ENCODE assay signal across 8 cellular contexts in the genomic region with DNA sequence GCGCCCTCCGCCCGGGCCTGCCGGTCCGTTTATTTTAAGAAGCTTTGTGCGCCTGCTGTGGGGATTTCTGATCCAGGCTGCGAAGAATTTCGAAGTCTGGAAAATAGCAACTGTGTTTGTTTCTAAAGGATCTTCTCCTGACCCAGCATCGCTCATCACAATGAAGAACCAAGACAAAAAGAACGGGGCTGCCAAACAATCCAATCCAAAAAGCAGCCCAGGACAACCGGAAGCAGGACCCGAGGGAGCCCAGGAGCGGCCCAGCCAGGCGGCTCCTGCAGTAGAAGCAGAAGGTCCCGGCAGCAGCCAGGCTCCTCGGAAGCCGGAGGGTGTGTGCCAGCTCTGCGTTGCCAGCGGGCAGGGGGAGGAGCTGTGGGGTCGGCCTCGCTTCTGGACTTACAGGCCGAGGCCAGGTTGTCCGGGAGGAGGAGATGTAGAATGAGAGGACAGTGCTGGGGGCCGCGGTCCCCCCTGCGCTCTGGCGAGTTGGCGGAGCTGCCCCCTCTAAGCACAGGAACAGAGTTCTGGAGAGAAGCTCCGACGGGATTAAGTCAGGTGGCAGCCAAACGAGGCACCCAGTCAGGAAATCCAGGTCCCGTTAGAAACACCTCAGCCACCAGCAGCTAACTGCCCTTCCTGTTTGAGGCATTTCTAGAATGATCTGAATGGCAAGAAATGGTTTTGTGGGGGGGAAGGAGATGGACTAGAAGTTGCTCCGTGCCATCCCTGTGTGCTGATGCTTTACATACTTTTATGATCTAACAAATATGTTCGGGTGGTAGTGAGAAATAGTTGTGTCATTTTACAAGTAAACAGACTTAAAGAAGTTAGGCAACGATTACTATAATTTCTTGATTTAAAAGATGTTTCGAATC. TPM values are rescaled to one million over a fixed set of nuclear protein-coding genes. Genes with fewer than 3 reads are reported as not detected.
A peak's percentile ranks its signal among the peaks of the same experiment; 100 is the strongest.
DNase-seq lines count a peak whose midpoint lies in the region; ATAC-seq and TF ChIP-seq lines count a peak whose summit lies in the region.

No MANE protein-coding gene starts in this region.

- H3K36me3 ChIP-seq in WERI-Rb-1 (peaks cover 54% of the 10 kb centered on the region), right lobe of liver (peaks cover 0 to 24% (median 13%) of the 10 kb centered on the region in 4 donors)

- no peak for TF ChIP-seq POLR2A in right lobe of liver (IDR thresholded peaks at IDR 0.05)

- intact Hi-C loops in dorsolateral prefrontal cortex (cut with DNase I) (loop anchor here (2.0 to 5.0 kb wide), 2 partner anchors 20 to 73 kb away; a partner anchor contains a TSS), right lobe of liver (cut with DNase I) (no loop called here)

- H3K27me3 ChIP-seq in WERI-Rb-1 (ENCODE audit: insufficient read depth, low read depth, severe bottlenecking) (no peaks in the 10 kb centered on the region), dorsolateral prefrontal cortex (no peaks in the 10 kb centered on the region), right lobe of liver (no peaks in the 10 kb centered on the region)

- H3K4me1 ChIP-seq in right lobe of liver, result peaks cover 0 to 46% (median 19%) of the 10 kb centered on the region in 4 donors

- ATAC-seq in right lobe of liver, result peak; percentile 14 to 39 (median 36)
- ATAC-seq in stimulated activated naive CD8-positive, alpha-beta T cell treated with anti-CD3 and anti-CD28 coated beads, Interleukin-15, Interleukin-2, amounts not matched to agents 100 U/mL and 50 U/mL, for 24 hours, result peak; percentile 26

- H3K9me3 ChIP-seq in WERI-Rb-1 (ENCODE audit: severe bottlenecking), result no peaks in the 10 kb centered on the region
- no peaks in the 10 kb centered on the region for H3K9me3 ChIP-seq in right lobe of liver

- peak overlapping the region; percentile 82 for H3K4me3 ChIP-seq in WERI-Rb-1 (ENCODE audit: low read depth, low read length)
- peak overlapping the region; percentile 58 to 100 (median 79) for H3K4me3 ChIP-seq in dorsolateral prefrontal cortex
- H3K4me3 ChIP-seq in right lobe of liver, result peak overlapping the region; percentile 49 to 87 (median 84)

- TF ChIP-seq CTCF in WERI-Rb-1 (IDR thresholded peaks at IDR 0.05; ENCODE audit: low read depth, low read length), result no peak
- TF ChIP-seq CTCF in dorsolateral prefrontal cortex (IDR thresholded peaks at IDR 0.05 in 54 of 56, conservative IDR thresholded peaks at IDR 0.05 in 2 of 56; ENCODE audit: low read depth in 1 of 56, partially characterized antibody in 56 of 56), result peak in 2 of 56 donors; percentile 5 to 7
- no peak for TF ChIP-seq CTCF in right lobe of liver (IDR thresholded peaks at IDR 0.05)

- H3K27ac ChIP-seq in WERI-Rb-1, result peak overlapping the region; percentile 93
- H3K27ac ChIP-seq in dorsolateral prefrontal cortex, result peak overlapping the region; percentile 45 to 100 (median 97)
- H3K27ac ChIP-seq in right lobe of liver, result peak overlapping the region; percentile 80 to 95 (median 81)

- 8% methylated on average over 19 of the region's 36 CpGs for WGBS in right lobe of liver (ENCODE audit: insufficient coverage, low coverage, low lambda C conversion rate, missing lambda C conversion rate)

- DNase-seq in ELR (ENCODE audit: low read depth) (peak; percentile 66), HPDE6-E6E7 (ENCODE audit: extremely low spot score) (peak; percentile 49), WERI-Rb-1 (peak; percentile 48), dorsolateral prefrontal cortex (peak in 5 of 10 donors; percentile 22 to 60 (median 42)), right lobe of liver (peak; percentile 63 to 70 (median 66)), globus pallidus (ENCODE audit: low spot score) (no peak), SW480 (ENCODE audit: low spot score) (no peak)
- DNase-seq in stimulated activated naive CD8-positive, alpha-beta T cell treated with anti-CD3 and anti-CD28 coated beads, Interleukin-15, Interleukin-2, amounts not matched to agents 100 U/mL and 50 U/mL, for 24 hours, result peak; percentile 52

RNA-seq across cellular contexts. Expression of a gene that starts 0.9 kb away (rescaled TPM):
- total RNA-seq in dorsolateral prefrontal cortex (10 to 100 TPM; 22.6 to 39.3 (median 29.4) TPM), right lobe of liver (10 to 100 TPM; 26.0 to 39.6 (median 33.5) TPM)

RNA-seq across cellular contexts. Expression of a gene that starts 20.0 kb away (rescaled TPM):
- total RNA-seq in dorsolateral prefrontal cortex, result 10 to 100 TPM in 96 of 120 experiments, 1 to 10 TPM in 24; 5.1 to 21.3 (median 11.9) TPM
- total RNA-seq in right lobe of liver, result 1 to 10 TPM in 2 of 6 experiments, under 1 TPM in 4; 0.56 to 1.3 (median 0.68) TPM

RNA-seq across cellular contexts. Expression of a gene that starts 25.0 kb away (rescaled TPM):
- total RNA-seq in dorsolateral prefrontal cortex (1 to 10 TPM; 2.6 to 6.6 (median 4.1) TPM), right lobe of liver (under 1 TPM; 0.27 to 0.87 (median 0.41) TPM)

RNA-seq across cellular contexts. Expression of a gene that starts 28.5 kb away (rescaled TPM):
- total RNA-seq in dorsolateral prefrontal cortex (under 1 TPM in 2 of 120 experiments, not detected in 118; 0.35 to 0.43 TPM), right lobe of liver (not detected)

RNA-seq across cellular contexts. Expression of a gene that starts 41.7 kb away (rescaled TPM):
- total RNA-seq in dorsolateral prefrontal cortex, result 10 to 100 TPM; 16.0 to 39.7 (median 25.8) TPM
- 1 to 10 TPM; 3.4 to 7.2 (median 5.9) TPM for total RNA-seq in right lobe of liver

Comparison
In these comparisons a context has a peak if more than half of its experiments do, and no peak if none do; other contexts are left out.
1. DNase-seq: peak in ELR (single experiment), HPDE6-E6E7 (single experiment), WERI-Rb-1 (single experiment), right lobe of liver (3 of 3) and stimulated activated naive CD8-positive, alpha-beta T cell treated with anti-CD3 and anti-CD28 coated beads, Interleukin-15, Interleukin-2, amounts not matched to agents 100 U/mL and 50 U/mL, for 24 hours (single experiment); none in globus pallidus (single experiment) and SW480 (single experiment).
2. intact Hi-C loops: an anchor here in dorsolateral prefrontal cortex (2.0 to 5.0 kb wide); none called in right lobe of liver.
3. Peak in every context shown above with its lines, with median percentiles within 50 percentile points of each other: H3K27ac ChIP-seq and H3K4me3 ChIP-seq.